Comparison of ENCODE assay signal across 29 cellular contexts in genomic region chr6:109316909-109317308, GRCh38.
DNase-seq lines count a peak whose midpoint lies in the region; ATAC-seq, FAIRE-seq and TF ChIP-seq lines count a peak whose summit lies in the region.
"Had no signal": no experiment of that assay in that cellular context is flagged by ENCODE, and none has a peak within 500 bp of the region (broad histone marks: within the 10 kb centered on the region; RNA-seq: fewer than 3 reads in every experiment).

No MANE protein-coding gene starts in this region.

- H3K9me1 ChIP-seq in K562 (ENCODE audit: control insufficient read depth, insufficient read depth, low read length) = no peaks in the 10 kb centered on the region

- 85% methylated on average over 5 of the region's 5 CpGs for WGBS in K562 (ENCODE audit: insufficient coverage, low coverage, missing lambda C conversion rate)

- no peaks in the 10 kb centered on the region for H3K27me3 ChIP-seq in BLaER1 treated with 17β-estradiol and CSF1 and Interleukin-3, amounts not matched to agents 10 nM and 100 nM
- no peaks in the 10 kb centered on the region for H3K27me3 ChIP-seq in K562 (ENCODE audit: control insufficient read depth in 2 of 2, insufficient read depth in 2 of 2, low read length in 2 of 2)
- H3K27me3 ChIP-seq in gastrocnemius medialis = no peaks in the 10 kb centered on the region
- H3K27me3 ChIP-seq in left lung = no peaks in the 10 kb centered on the region

- CTCF ChIA-PET in K562 (lab: Yijun Ruan, JAX; ENCODE audit: low intra/inter-chr PET ratio) = no interaction called here

- no peak for TF ChIP-seq RAD21 in K562 (CRISPR knock-in tag; conservative IDR thresholded peaks at IDR 0.05 in 1 of 2, IDR thresholded peaks at IDR 0.05 in 1 of 2)

- H3K4me1 ChIP-seq in BLaER1 treated with 17β-estradiol and CSF1 and Interleukin-3, amounts not matched to agents 10 nM and 100 nM = peaks cover 41 to 60% (median 53%) of the 10 kb centered on the region in 10 experiments
- H3K4me1 ChIP-seq in K562 (replicated peaks in 1 of 2; ENCODE audit: control insufficient read depth in 2 of 2, insufficient read depth in 2 of 2, low read length in 2 of 2) (peaks cover 0 to 6% of the 10 kb centered on the region in 2 experiments; a peak in 3 of 5 replicates), gastrocnemius medialis (peaks cover 25 to 36% of the 10 kb centered on the region in 2 donors), left lung (no peaks in the 10 kb centered on the region)

- peaks cover 0 to 4% (median 0%) of the 10 kb centered on the region in 11 experiments; a peak in 1 of 22 replicates for H3K36me3 ChIP-seq in BLaER1 treated with 17β-estradiol and CSF1 and Interleukin-3, amounts not matched to agents 10 nM and 100 nM
- H3K36me3 ChIP-seq in K562 (ENCODE audit: control insufficient read depth, insufficient read depth, low read length) (no peaks in the 10 kb centered on the region), gastrocnemius medialis (no peaks in the 10 kb centered on the region), left lung (no peaks in the 10 kb centered on the region)

- H3K9me3 ChIP-seq in BLaER1 treated with 17β-estradiol and CSF1 and Interleukin-3, amounts not matched to agents 10 nM and 100 nM (replicated peaks in 1 of 11) = 0 out of 22 replicates have a peak, but pooled peaks cover 0 to 9% (median 0%) of the 10 kb centered on the region in 11 experiments
- H3K9me3 ChIP-seq in K562 (replicated peaks; ENCODE audit: control insufficient read depth, insufficient read depth, low read depth, low read length) (no peaks in the 10 kb centered on the region), gastrocnemius medialis (no peaks in the 10 kb centered on the region), left lung (no peaks in the 10 kb centered on the region)

- BruUV-seq in K562 (replicated peaks; lab: Mats Ljungman, UMichigan) = no TSS peak

- H3K27ac ChIP-seq in BLaER1 treated with 17β-estradiol and CSF1 and Interleukin-3, amounts not matched to agents 10 nM and 100 nM = no peak overlapping the region
- H3K27ac ChIP-seq in K562 (ENCODE audit: extremely low read depth, low read depth, low read length) (no peak overlapping the region), gastrocnemius medialis (peak overlapping the region in 3 of 4 donors; percentile 84), left lung (no peak overlapping the region)
- H3K27ac ChIP-seq: HL-60, PC-9, SK-N-MC had no signal

- no peak overlapping the region for H3K9ac ChIP-seq in BLaER1 treated with 17β-estradiol and CSF1 and Interleukin-3, amounts not matched to agents 10 nM and 100 nM
- no peak overlapping the region for H3K9ac ChIP-seq in K562 (ENCODE audit: insufficient read depth in 1 of 2, low read depth in 2 of 2, low read length in 2 of 2)

- DNase-seq in K562 (ENCODE audit: extremely low read depth in 1 of 4, low spot score in 3 of 4) (no peak), left lobe of liver (ENCODE audit: low spot score) (peak; percentile 52), gastrocnemius medialis (no peak), NCI-H1436 (lab: John Stamatoyannopoulos, UW) (no peak), left lung (no peak), amniotic stem cell (lab: John Stamatoyannopoulos, UW) (no peak)
- DNase-seq: 8988T; ACHN; CD4-positive, CD25-positive, alpha-beta regulatory T cell; DMS153; DND-41; Karpas-422; NCI-H1092 treated with DMSO at 0.1 percent for 48 hours; NCI-H1436 treated with DMSO at 0.1 percent for 48 hours; NCI-H187 treated with DMSO at 0.1 percent for 48 hours; NCI-H2107; NCI-H524; NCI-H82; NK-92 treated with Interleukin-12 subunit alpha and Interleukin-12 subunit beta, amount 100 ng/mL, for 24 hours; PC-9; RPMI8226; SHP77 treated with DMSO at 0.1 percent for 48 hours had no signal

- intact Hi-C loops in K562 (cut with micrococcal nuclease) (no loop called here), gastrocnemius medialis (cut with DNase I; ENCODE audit: low total_unique reads) (loop anchor here (5.0 kb wide), 1 partner anchor 45 kb away; no protein-coding TSS in a partner anchor), left lung (cut with DNase I) (no loop called here)

- POLR2A ChIA-PET in K562 (lab: Yijun Ruan, JAX) = interaction anchor here (0.7 to 0.8 kb wide), 3 partner anchors 8 to 15 kb away, joined by 3 to 5 read pairs (median 3); no protein-coding TSS in a partner anchor

- FAIRE-seq in K562 (lab: Jason Lieb, UNC) = no peak
- FAIRE-seq: GM12892, GM19239 had no signal

- H2AFZ ChIP-seq in K562 (ENCODE audit: low read depth, low read length) = no peak overlapping the region
- H2AFZ ChIP-seq: PC-9 had no signal

- H4K20me1 ChIP-seq in BLaER1 treated with 17β-estradiol and CSF1 and Interleukin-3, amounts not matched to agents 10 nM and 100 nM = no peaks in the 10 kb centered on the region
- no peaks in the 10 kb centered on the region for H4K20me1 ChIP-seq in K562 (replicated peaks; ENCODE audit: control insufficient read depth, insufficient read depth, low read length)

- no peaks in the 10 kb centered on the region for H3K79me2 ChIP-seq in K562 (ENCODE audit: control insufficient read depth, insufficient read depth, low read length)

- in situ Hi-C loops in K562 (cut with MboI) (no loop called here), gastrocnemius medialis (cut with MboI; ENCODE audit: low sequenced_read_pairs in 4 of 4) (no loop called here)

- H3K4me3 ChIP-seq in BLaER1 treated with 17β-estradiol and CSF1 and Interleukin-3, amounts not matched to agents 10 nM and 100 nM = no peak overlapping the region
- H3K4me3 ChIP-seq in K562 = no peak overlapping the region
- H3K4me3 ChIP-seq in gastrocnemius medialis = no peak overlapping the region
- H3K4me3 ChIP-seq in left lung = no peak overlapping the region
- H3K4me3 ChIP-seq: PC-9, SK-N-MC had no signal

- TF ChIP-seq POLR2A in K562 (conservative IDR thresholded peaks at IDR 0.05) = no peak
- TF ChIP-seq POLR2A in gastrocnemius medialis (IDR thresholded peaks at IDR 0.05) = no peak

- TF ChIP-seq CTCF in K562 (IDR thresholded peaks at IDR 0.05 in 2 of 3, conservative IDR thresholded peaks at IDR 0.05 in 1 of 3; ENCODE audit: insufficient read depth in 2 of 3, low read depth in 1 of 3, low read length in 3 of 3) = no peak
- TF ChIP-seq CTCF in gastrocnemius medialis (IDR thresholded peaks at IDR 0.05 in 4 of 5, conservative IDR thresholded peaks at IDR 0.05 in 1 of 5) = no peak
- no peak for TF ChIP-seq CTCF in left lung (IDR thresholded peaks at IDR 0.05)

- no peak for ATAC-seq in K562
- peak; percentile 67 for ATAC-seq in left lobe of liver
- ATAC-seq in gastrocnemius medialis = no peak
- ATAC-seq in activated CD4-positive, CD25-positive, alpha-beta regulatory T cell treated with anti-CD3 and anti-CD28 coated beads, Interleukin-2, amount 50 U/mL, for 24 hours = no peak
- no peak for ATAC-seq in left lung
- ATAC-seq: HCT116 had no signal

- peak overlapping the region in 8 of 11 experiments; percentile 12 to 80 (median 40); a peak in 8 of 22 replicates for H3K4me2 ChIP-seq in BLaER1 treated with 17β-estradiol and CSF1 and Interleukin-3, amounts not matched to agents 10 nM and 100 nM
- H3K4me2 ChIP-seq in K562 (ENCODE audit: insufficient read depth, low read length) = no peak overlapping the region
- H3K4me2 ChIP-seq: PC-9 had no signal

- TF ChIP-seq EP300 in K562 (IDR thresholded peaks at IDR 0.05; ENCODE audit: low read length) = no peak

TF ChIP-seq in K562, 482 proteins besides CTCF, POLR2A, EP300 and RAD21 (continues in another document):
- no peak for TF ChIP-seq CEBPG (CRISPR knock-in tag; IDR thresholded peaks at IDR 0.05)
- no peak for TF ChIP-seq CEBPG (tag; conservative IDR thresholded peaks at IDR 0.05 in 1 of 2, IDR thresholded peaks at IDR 0.05 in 1 of 2)
- TF ChIP-seq GTF3C2 (IDR thresholded peaks at IDR 0.05; ENCODE audit: borderline replicate concordance, extremely low read depth, insufficient read length) = no peak

Comparison
In these comparisons a context has a peak if more than half of its experiments do, and no peak if none do; other contexts are left out.
1. H3K27ac ChIP-seq: peak in gastrocnemius medialis (3 of 4); none in BLaER1 treated with 17β-estradiol and CSF1 and Interleukin-3, amounts not matched to agents 10 nM and 100 nM (0 of 11), K562 (single experiment) and left lung (0 of 2).